In the genomic region with DNA sequence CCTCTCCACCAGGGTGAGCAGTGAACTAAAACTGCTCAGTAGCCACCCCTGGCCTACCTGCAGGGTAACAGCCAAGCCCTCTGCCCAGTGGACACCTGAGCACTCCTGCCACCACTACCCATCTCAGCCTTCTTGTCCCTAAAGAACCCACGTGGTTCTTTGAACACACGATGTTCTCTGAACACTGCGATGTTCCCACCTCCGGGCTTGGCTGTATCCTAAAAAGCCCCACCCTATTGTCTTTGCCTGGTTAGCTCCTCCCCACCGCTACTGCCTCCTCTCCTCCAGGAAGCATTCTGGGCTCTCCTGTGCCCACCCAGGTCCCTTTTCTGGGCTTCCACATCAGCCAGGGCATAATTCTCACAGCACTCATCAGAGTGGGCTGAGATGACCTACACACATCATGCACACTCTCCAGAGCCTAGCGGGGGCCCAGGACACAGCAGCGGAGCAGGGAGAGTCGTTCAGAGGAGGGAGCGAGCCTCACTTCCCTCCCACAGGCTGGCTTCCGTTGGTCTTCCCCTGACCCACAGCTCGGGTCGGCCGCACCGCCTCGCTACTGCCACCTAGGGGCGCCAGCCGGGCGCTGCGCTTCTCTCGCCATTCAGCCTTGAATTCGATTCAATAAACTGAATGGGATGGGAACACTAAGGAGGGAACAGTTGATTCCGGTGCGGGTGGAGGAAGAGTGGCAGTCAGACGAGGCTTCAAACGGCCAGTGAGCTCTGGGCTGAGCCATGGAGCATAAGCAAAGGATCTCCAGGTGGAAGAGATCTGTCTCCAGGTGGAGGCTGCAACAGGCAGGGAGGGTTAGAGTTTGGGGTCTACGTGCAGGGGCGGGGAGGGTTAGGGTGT, we compare ENCODE assay signal across 8 cellular contexts. TPM values are rescaled to one million over a fixed set of nuclear protein-coding genes. Genes with fewer than 3 reads are reported as not detected.
DNase-seq lines count a peak whose midpoint lies in the region; ATAC-seq and TF ChIP-seq lines count a peak whose summit lies in the region.

No MANE protein-coding gene starts in this region.

- H3K9me3 ChIP-seq in MM.1S (replicated peaks; ENCODE audit: insufficient read depth, low read length) (no peaks in the 10 kb centered on the region), adrenal gland (replicated peaks in 1 of 3) (no peaks in the 10 kb centered on the region)

- H2AFZ ChIP-seq in MM.1S (ENCODE audit: low read length), result no peak overlapping the region

- peaks cover 84% of the 10 kb centered on the region for H3K79me2 ChIP-seq in MM.1S (ENCODE audit: low read length)

- H3K36me3 ChIP-seq in MM.1S (replicated peaks; ENCODE audit: insufficient read depth, low read length), result no peaks in the 10 kb centered on the region
- H3K36me3 ChIP-seq in adrenal gland (replicated peaks in 1 of 2), result no peaks in the 10 kb centered on the region

- peak overlapping the region; percentile 96 for H3K27ac Mint-ChIP-seq in type B pancreatic cell

- peaks cover 11% of the 10 kb centered on the region for H3K36me3 Mint-ChIP-seq in type B pancreatic cell

- no peaks in the 10 kb centered on the region for H3K27me3 ChIP-seq in MM.1S (replicated peaks; ENCODE audit: insufficient read depth, low read length)
- H3K27me3 ChIP-seq in adrenal gland, result no peaks in the 10 kb centered on the region

- peak overlapping the region; percentile 41 for H3K4me3 ChIP-seq in MM.1S (ENCODE audit: low read length)
- peak overlapping the region in 1 of 4 donors; percentile 33 for H3K4me3 ChIP-seq in adrenal gland

- H3K4me3 Mint-ChIP-seq in type B pancreatic cell, result peak overlapping the region; percentile 94

- no peaks in the 10 kb centered on the region for H3K9me2 ChIP-seq in MM.1S (replicated peaks; ENCODE audit: insufficient read depth, low read length)

- no peaks in the 10 kb centered on the region for H3K9me3 Mint-ChIP-seq in type B pancreatic cell

- H4K20me1 ChIP-seq in MM.1S (ENCODE audit: insufficient read depth, low read length), result peaks cover 68% of the 10 kb centered on the region

- TF ChIP-seq CTCF in 22Rv1 (IDR thresholded peaks at IDR 0.05), result peak; percentile 99
- TF ChIP-seq CTCF in MM.1S (IDR thresholded peaks at IDR 0.05; ENCODE audit: low read length), result peak; percentile 99
- TF ChIP-seq CTCF in adrenal gland (IDR thresholded peaks at IDR 0.05), result peak; percentile 90 to 97 (median 92)
- peak; percentile 99 for TF ChIP-seq CTCF in type B pancreatic cell (conservative IDR thresholded peaks at IDR 0.05)

- H3K4me1 ChIP-seq in MM.1S (ENCODE audit: low read length) (peaks cover 19% of the 10 kb centered on the region), adrenal gland (replicated peaks in 1 of 2) (peaks cover 37 to 60% of the 10 kb centered on the region in 2 donors)

- H3K27ac ChIP-seq in 22Rv1, result peak overlapping the region; percentile 81
- H3K27ac ChIP-seq in MM.1S (ENCODE audit: low read length), result no peak overlapping the region; the same call in 1 of the 2 replicates
- peak overlapping the region in 3 of 5 donors; percentile 11 to 66 (median 65) for H3K27ac ChIP-seq in adrenal gland

- intact Hi-C loops in adrenal gland (cut with DNase I) (loop anchor here in 1 of 2 donors (2.0 kb wide), 1 partner anchor 57 kb away; no protein-coding TSS in a partner anchor), left cardiac atrium (cut with DNase I) (loop anchor here (5.0 to 10.0 kb wide), 3 partner anchors 57 to 253 kb away; partner anchors contain the start of gene TIMM44 (in 2 of the 2)), posterior vena cava (cut with DNase I) (no loop called here)

- ATAC-seq in GM18498 (IDR thresholded peaks at IDR 0.05; ENCODE audit: unreplicated experiment) (peak; percentile 50), left cardiac atrium (peak; percentile 70 to 80)

- H3F3A ChIP-seq in MM.1S (ENCODE audit: insufficient read depth, low read length), result 0 out of 2 replicates have a peak, but pooled peaks cover 7% of the 10 kb centered on the region

- WGBS in adrenal gland, 4 donors, result 9 to 18% (median 12%) methylated on average over 12 to 27 of the region's 27 CpGs

- peaks cover 47% of the 10 kb centered on the region for H3K4me1 Mint-ChIP-seq in type B pancreatic cell (ENCODE audit: unreplicated experiment)

- DNase-seq in MM.1S, result peak; percentile 82
- peak; percentile 46 for DNase-seq in T follicular helper cell (ENCODE audit: low read depth)
- DNase-seq in adrenal gland, result peak; percentile 76 to 93 (median 83)
- peak; percentile 83 for DNase-seq in left cardiac atrium
- peak; percentile 95 for DNase-seq in posterior vena cava (ENCODE audit: low spot score)
- peak; percentile 91 for DNase-seq in type B pancreatic cell (ENCODE audit: extremely low spot score, unreplicated experiment)

- no peaks in the 10 kb centered on the region for H3K27me3 Mint-ChIP-seq in type B pancreatic cell

- H3K9ac ChIP-seq in MM.1S (ENCODE audit: low read length), result peak overlapping the region; percentile 29; the same call in 1 of the 2 replicates

- TF ChIP-seq POLR2A in adrenal gland (IDR thresholded peaks at IDR 0.05), result no peak

- H3K4me2 ChIP-seq in MM.1S (ENCODE audit: low read depth, low read length), result peak overlapping the region; percentile 74

RNA-seq across cellular contexts. Expression of gene ELAVL1, which starts 3.2 kb away (rescaled TPM):
- 10 to 100 TPM; 16.8 to 78.9 (median 67.5) TPM for total RNA-seq in adrenal gland
- 10 to 100 TPM; 12.8 to 53.5 (median 15.9) TPM for polyA plus RNA-seq in adrenal gland
- total RNA-seq in left cardiac atrium, result 10 to 100 TPM; 51.6 to 68.3 TPM
- total RNA-seq in posterior vena cava, result 10 to 100 TPM; 49.9 to 50.7 TPM
- total RNA-seq in type B pancreatic cell (ENCODE audit: low replicate concordance), result 92.1 and 124 TPM in 2 replicates

RNA-seq across cellular contexts. Expression of gene CCL25, which starts 50.3 kb away (rescaled TPM):
- total RNA-seq in adrenal gland (under 1 TPM in 1 of 8 donors, not detected in 7; 0.78 TPM), left cardiac atrium (not detected), posterior vena cava (not detected), type B pancreatic cell (ENCODE audit: low replicate concordance) (1.4 and 5.6 TPM in 2 replicates)
- polyA plus RNA-seq in adrenal gland, result not detected

RNA-seq across cellular contexts. Expression of gene TIMM44, which starts 58.8 kb away (rescaled TPM):
- total RNA-seq in adrenal gland (10 to 100 TPM; 50.6 to 88.2 (median 60.8) TPM), left cardiac atrium (10 to 100 TPM; 70.6 to 73.8 TPM), posterior vena cava (10 to 100 TPM; 37.2 to 47.8 TPM), type B pancreatic cell (ENCODE audit: low replicate concordance) (73.7 and 80.4 TPM in 2 replicates)
- 100 to 1,000 TPM in 2 of 3 donors, 10 to 100 TPM in 1; 58.3 to 218 (median 183) TPM for polyA plus RNA-seq in adrenal gland

Comparison
In these comparisons a context has a peak if more than half of its experiments do, and no peak if none do; other contexts are left out.
1. intact Hi-C loops: an anchor here in left cardiac atrium (5.0 to 10.0 kb wide); none called in posterior vena cava.